In the genomic region with DNA sequence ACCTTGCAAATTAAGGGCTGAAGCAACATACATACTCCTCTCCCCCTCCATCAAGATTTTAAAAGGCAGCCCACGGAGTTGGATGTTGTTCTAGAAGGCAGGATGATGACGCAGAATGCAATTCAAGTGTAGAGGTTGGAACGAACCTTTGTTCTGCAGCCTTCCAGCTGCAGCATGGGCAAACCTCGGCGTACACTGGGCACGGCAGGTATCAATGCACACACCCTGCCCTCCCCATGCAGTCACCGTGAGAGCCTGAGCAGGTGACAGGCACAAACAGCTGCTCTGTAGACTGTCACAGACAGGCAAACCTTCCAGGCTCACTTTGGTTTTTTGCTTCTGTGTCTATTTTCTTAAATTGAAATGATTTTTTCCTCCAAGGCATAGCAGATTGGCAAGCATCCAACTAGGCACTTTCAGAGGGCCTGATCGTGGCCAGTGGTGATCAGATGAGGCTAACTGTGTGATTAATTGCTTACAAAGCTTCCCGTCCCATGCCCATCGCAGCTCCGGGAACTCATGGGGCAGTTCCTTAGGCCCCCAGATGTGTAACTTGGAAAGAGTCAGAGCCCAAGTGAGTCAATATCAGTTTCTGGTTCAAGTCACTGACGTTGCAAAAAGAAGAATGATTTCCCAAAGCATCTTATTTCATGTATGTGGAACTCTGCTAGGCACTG, we compare ENCODE assay signal across 8 cellular contexts.
DNase-seq lines count a peak whose midpoint lies in the region; ATAC-seq and TF ChIP-seq lines count a peak whose summit lies in the region.

No MANE protein-coding gene starts in this region.

- peaks cover 3% of the 10 kb centered on the region for H3K79me2 ChIP-seq in hepatocyte

- no peaks in the 10 kb centered on the region for H4K20me1 ChIP-seq in hepatocyte (ENCODE audit: insufficient read depth, poor library complexity, severe bottlenecking)

- TF ChIP-seq CTCF in hepatocyte (IDR thresholded peaks at IDR 0.05; ENCODE audit: poor library complexity) (no peak), uterus (IDR thresholded peaks at IDR 0.05) (no peak)

- peak overlapping the region; percentile 66 to 90 (median 79) for H3K4me3 Mint-ChIP-seq in CD4-positive, CD25-positive, alpha-beta regulatory T cell
- H3K4me3 Mint-ChIP-seq in activated T-helper 2 cell treated with anti-CD3 and anti-CD28 coated beads, Interferon-gamma antibody, Interleukin-2, Interleukin-4, amounts not matched to agents 10 μg/mL and 5 μg/mL and 100 μg/mL, durations not matched to agents 14 hours and 24 hours and 36 hours (ENCODE audit: low read depth) = no peak overlapping the region

- peaks cover 0 to 60% (median 26%) of the 10 kb centered on the region in 4 donors for H3K4me1 Mint-ChIP-seq in CD4-positive, CD25-positive, alpha-beta regulatory T cell
- H3K4me1 Mint-ChIP-seq in activated T-helper 2 cell treated with anti-CD3 and anti-CD28 coated beads, Interferon-gamma antibody, Interleukin-2, Interleukin-4, amounts not matched to agents 10 μg/mL and 5 μg/mL and 100 μg/mL, durations not matched to agents 14 hours and 24 hours and 36 hours (ENCODE audit: low read depth) = peaks cover 76% of the 10 kb centered on the region

- no peaks in the 10 kb centered on the region for H3K36me3 ChIP-seq in CD4-positive, CD25-positive, alpha-beta regulatory T cell (ENCODE audit: control insufficient read depth, insufficient read depth, low read length)
- H3K36me3 ChIP-seq in hepatocyte (replicated peaks; ENCODE audit: insufficient read depth, low read depth) (no peaks in the 10 kb centered on the region), uterus (no peaks in the 10 kb centered on the region)

- no peaks in the 10 kb centered on the region for H3K9me2 ChIP-seq in hepatocyte (replicated peaks; ENCODE audit: insufficient read depth)

- ATAC-seq in CD4-positive, CD25-positive, alpha-beta regulatory T cell (ENCODE audit: low read depth in 2 of 2) = peak; percentile 39 to 44

- H3K27me3 ChIP-seq in CD4-positive, CD25-positive, alpha-beta regulatory T cell (ENCODE audit: control insufficient read depth, insufficient read depth, low read length) = no peaks in the 10 kb centered on the region
- H3K27me3 ChIP-seq in hepatocyte (no peaks in the 10 kb centered on the region), uterus (no peaks in the 10 kb centered on the region)

- TF ChIP-seq POLR2A in uterus (IDR thresholded peaks at IDR 0.05) = no peak

- H3K27ac Mint-ChIP-seq in CD4-positive, CD25-positive, alpha-beta regulatory T cell = peak overlapping the region in 2 of 3 donors; percentile 96
- H3K27ac Mint-ChIP-seq in activated T-helper 2 cell treated with anti-CD3 and anti-CD28 coated beads, Interferon-gamma antibody, Interleukin-2, Interleukin-4, amounts not matched to agents 10 μg/mL and 5 μg/mL and 100 μg/mL, durations not matched to agents 14 hours and 24 hours and 36 hours = peak overlapping the region; percentile 35

- peaks cover 14% of the 10 kb centered on the region for H3K36me3 Mint-ChIP-seq in CD4-positive, CD25-positive, alpha-beta regulatory T cell
- peaks cover 23% of the 10 kb centered on the region for H3K36me3 Mint-ChIP-seq in activated T-helper 2 cell treated with anti-CD3 and anti-CD28 coated beads, Interferon-gamma antibody, Interleukin-2, Interleukin-4, amounts not matched to agents 10 μg/mL and 5 μg/mL and 100 μg/mL, durations not matched to agents 14 hours and 24 hours and 36 hours (ENCODE audit: low read depth)

- 48% methylated on average over 12 of the region's 12 CpGs for WGBS in hepatocyte (ENCODE audit: low lambda C conversion rate, missing lambda C conversion rate)

- H2AFZ ChIP-seq in hepatocyte = no peak overlapping the region

- no peaks in the 10 kb centered on the region for H3K9me3 Mint-ChIP-seq in CD4-positive, CD25-positive, alpha-beta regulatory T cell
- H3K9me3 Mint-ChIP-seq in activated T-helper 2 cell treated with anti-CD3 and anti-CD28 coated beads, Interferon-gamma antibody, Interleukin-2, Interleukin-4, amounts not matched to agents 10 μg/mL and 5 μg/mL and 100 μg/mL, durations not matched to agents 14 hours and 24 hours and 36 hours = no peaks in the 10 kb centered on the region

- H3K4me1 ChIP-seq in CD4-positive, CD25-positive, alpha-beta regulatory T cell (ENCODE audit: control insufficient read depth, insufficient read depth, low read length, poor library complexity, severe bottlenecking) = no peaks in the 10 kb centered on the region
- peaks cover 18% of the 10 kb centered on the region for H3K4me1 ChIP-seq in hepatocyte (ENCODE audit: insufficient read depth)
- H3K4me1 ChIP-seq in uterus = peaks cover 23 to 33% of the 10 kb centered on the region in 2 donors

- no peaks in the 10 kb centered on the region for H3K9me3 ChIP-seq in CD4-positive, CD25-positive, alpha-beta regulatory T cell (ENCODE audit: control insufficient read depth in 2 of 2, low read length in 2 of 2)
- H3K9me3 ChIP-seq in hepatocyte (ENCODE audit: low read depth) (no peaks in the 10 kb centered on the region), uterus (no peaks in the 10 kb centered on the region)

- H3K27me3 Mint-ChIP-seq in CD4-positive, CD25-positive, alpha-beta regulatory T cell = no peaks in the 10 kb centered on the region
- H3K27me3 Mint-ChIP-seq in activated T-helper 2 cell treated with anti-CD3 and anti-CD28 coated beads, Interferon-gamma antibody, Interleukin-2, Interleukin-4, amounts not matched to agents 10 μg/mL and 5 μg/mL and 100 μg/mL, durations not matched to agents 14 hours and 24 hours and 36 hours (ENCODE audit: low read depth) = no peaks in the 10 kb centered on the region

- intact Hi-C loops in activated T-helper 2 cell treated with anti-CD3 and anti-CD28 coated beads, Interferon-gamma antibody, Interleukin-2, Interleukin-4, amounts not matched to agents 10 μg/mL and 5 μg/mL and 100 μg/mL, durations not matched to agents 14 hours and 24 hours and 36 hours (cut with micrococcal nuclease) = no loop called here
- intact Hi-C loops in uterus (cut with DNase I; ENCODE audit: low total_unique reads) = no loop called here

- H3K27ac ChIP-seq in CD4-positive, CD25-positive, alpha-beta regulatory T cell (ENCODE audit: insufficient read depth, low read length, poor library complexity, severe bottlenecking) = no peak overlapping the region
- H3K27ac ChIP-seq in hepatocyte (peak overlapping the region; percentile 19), uterus (no peak overlapping the region)

- peak; percentile 43 to 64 (median 56) for DNase-seq in CD4-positive, CD25-positive, alpha-beta regulatory T cell
- DNase-seq in NCI-H1092 treated with DMSO at 0.1 percent for 48 hours (lab: John Stamatoyannopoulos, UW) (peak; percentile 71), hepatocyte (ENCODE audit: low spot score) (no peak), NCI-H2029 (lab: John Stamatoyannopoulos, UW) (no peak), uterus (no peak), GM19240 (ENCODE audit: insufficient read length, low spot score) (no peak)
- DNase-seq in activated T-helper 2 cell treated with anti-CD3 and anti-CD28 coated beads, Interferon-gamma antibody, Interleukin-2, Interleukin-4, amounts not matched to agents 10 μg/mL and 5 μg/mL and 100 μg/mL, durations not matched to agents 14 hours and 24 hours and 36 hours (ENCODE audit: low spot score) = no peak
- DNase-seq in stimulated activated CD4-positive, alpha-beta T cell treated with anti-CD3 and anti-CD28 coated beads, Interleukin-15, amount 100 ng/mL, for 24 hours = no peak

- no peak overlapping the region for H3K4me2 ChIP-seq in hepatocyte

- H3K4me3 ChIP-seq in CD4-positive, CD25-positive, alpha-beta regulatory T cell (ENCODE audit: low read depth, low read length) = peak overlapping the region; percentile 43
- no peak overlapping the region for H3K4me3 ChIP-seq in hepatocyte
- no peak overlapping the region for H3K4me3 ChIP-seq in uterus

Comparison
In these comparisons a context has a peak if more than half of its experiments do, and no peak if none do; other contexts are left out.
1. DNase-seq: peak in CD4-positive, CD25-positive, alpha-beta regulatory T cell (3 of 3) and NCI-H1092 treated with DMSO at 0.1 percent for 48 hours (single experiment); none in activated T-helper 2 cell treated with anti-CD3 and anti-CD28 coated beads, Interferon-gamma antibody, Interleukin-2, Interleukin-4, amounts not matched to agents 10 μg/mL and 5 μg/mL and 100 μg/mL, durations not matched to agents 14 hours and 24 hours and 36 hours (single experiment), hepatocyte (single experiment), NCI-H2029 (single experiment), uterus (0 of 2), stimulated activated CD4-positive, alpha-beta T cell treated with anti-CD3 and anti-CD28 coated beads, Interleukin-15, amount 100 ng/mL, for 24 hours (single experiment) and GM19240 (single experiment).